ENCODE assay signal across 26 cellular contexts in the genomic region with DNA sequence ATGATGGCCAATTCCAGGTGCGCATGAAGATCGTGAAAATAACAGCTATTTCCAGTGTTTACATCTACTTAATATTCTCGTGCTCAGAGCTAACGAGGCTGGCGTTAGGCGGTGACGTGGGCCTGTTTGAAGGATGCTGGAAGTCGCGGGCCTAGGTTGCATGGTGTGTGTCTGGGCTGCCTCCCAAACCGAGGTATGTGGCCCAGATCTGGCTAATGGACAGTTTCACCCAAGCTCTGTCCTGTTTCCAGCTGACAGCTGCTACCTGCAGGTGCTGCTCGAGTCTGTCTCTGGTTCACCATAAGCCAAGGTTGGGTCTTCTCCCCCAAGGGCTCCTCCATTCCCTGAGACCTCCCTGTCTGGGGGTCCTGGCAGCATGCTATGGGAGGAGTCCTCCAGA. TPM values are rescaled to one million over a fixed set of nuclear protein-coding genes. Genes with fewer than 3 reads are reported as not detected.
DNase-seq lines count a peak whose midpoint lies in the region; ATAC-seq, FAIRE-seq and TF ChIP-seq lines count a peak whose summit lies in the region.
"Had no signal": no experiment of that assay in that cellular context is flagged by ENCODE, and none has a peak within 500 bp of the region (broad histone marks: within the 10 kb centered on the region; RNA-seq: fewer than 3 reads in every experiment).

No MANE protein-coding gene starts in this region.

- no peak for DNase-seq in A549 (ENCODE audit: low read depth in 1 of 2, low spot score in 1 of 2)
- peak; percentile 30 for DNase-seq in RPMI8226
- peak; percentile 58 for DNase-seq in cerebellum (ENCODE audit: low spot score)
- DNase-seq in osteoblast (ENCODE audit: insufficient read length, low spot score, missing footprints) = peak; percentile 42
- DNase-seq in NCI-H524 treated with DMSO at 0.1 percent for 48 hours (lab: John Stamatoyannopoulos, UW) = no peak
- DNase-seq in GM10248 (ENCODE audit: extremely low spot score) = no peak
- no peak for DNase-seq in WTC11 (ENCODE audit: low spot score)
- DNase-seq: ACHN; AML-193; BE2C; CD4-positive, alpha-beta T cell; CD8-positive, alpha-beta memory T cell; DMS53; DMS79 treated with DMSO at 0.1 percent for 48 hours; HFFc6 had no signal

- POLR2A ChIA-PET in A549 (lab: Yijun Ruan, JAX) (no interaction called here), GM10248 (lab: Yijun Ruan, JAX) (no interaction called here), WTC11 (lab: Charles Lee) (no interaction called here)

- H3K4me3 Mint-ChIP-seq in WTC11 = no peak overlapping the region
- H3K4me3 Mint-ChIP-seq: CD14-positive monocyte; CD4-positive, alpha-beta T cell; CD8-positive, alpha-beta memory T cell; GM23338; HFFc6 had no signal

- CTCF ChIA-PET in A549 (lab: Yijun Ruan, JAX) = interaction anchor here (0.8 to 22.3 kb wide), 11 partner anchors 8 to 572 kb away, joined by 3 to 572 read pairs (median 12); no protein-coding TSS in a partner anchor
- CTCF ChIA-PET in GM10248 (lab: Yijun Ruan, JAX) = no interaction called here
- CTCF ChIA-PET in WTC11 (lab: Charles Lee) = interaction anchor here (0.7 to 2.7 kb wide), 4 partner anchors 12 to 326 kb away, joined by 3 to 10 read pairs (median 8); no protein-coding TSS in a partner anchor

- H3K27ac Mint-ChIP-seq in WTC11 = no peak overlapping the region
- H3K27ac Mint-ChIP-seq: CD4-positive, alpha-beta T cell; CD8-positive, alpha-beta memory T cell; GM23338; HFFc6 had no signal

- ATAC-seq in A549 = no peak
- no peak for ATAC-seq in GM21786 (IDR thresholded peaks at IDR 0.05; ENCODE audit: unreplicated experiment)
- no peak for ATAC-seq in WTC11
- ATAC-seq: GM12878, GM23338 had no signal

- H3K9me3 Mint-ChIP-seq in WTC11 = peaks cover 3% of the 10 kb centered on the region; the same call in 1 of the 2 replicates
- H3K9me3 Mint-ChIP-seq: CD14-positive monocyte; CD4-positive, alpha-beta T cell; CD8-positive, alpha-beta memory T cell had no signal

- no peak for TF ChIP-seq EP300 in A549 (IDR thresholded peaks at IDR 0.05)

- H3K27me3 Mint-ChIP-seq in WTC11 (ENCODE audit: low read depth) = no peaks in the 10 kb centered on the region

- H3K4me1 ChIP-seq in A549 (peaks cover 4% of the 10 kb centered on the region; the same call in 1 of the 3 replicates), osteoblast (ENCODE audit: insufficient read depth, low read length) (no peaks in the 10 kb centered on the region)
- H3K4me1 ChIP-seq: HAP-1 had no signal

- no peaks in the 10 kb centered on the region for H3K36me3 ChIP-seq in osteoblast (ENCODE audit: insufficient read depth, low read length)
- H3K36me3 ChIP-seq: BE2C; BLaER1 treated with 17β-estradiol and CSF1 and Interleukin-3, amounts not matched to agents 10 nM and 100 nM; HAP-1 had no signal

- no peaks in the 10 kb centered on the region for H4K20me1 ChIP-seq in osteoblast (ENCODE audit: insufficient read depth, low read length)
- H4K20me1 ChIP-seq: BLaER1 treated with 17β-estradiol and CSF1 and Interleukin-3, amounts not matched to agents 10 nM and 100 nM had no signal

- H3K27ac ChIP-seq in A549 (no peak overlapping the region), osteoblast (ENCODE audit: low read depth, low read length) (no peak overlapping the region)
- H3K27ac ChIP-seq: 22Rv1; BLaER1 treated with 17β-estradiol and CSF1 and Interleukin-3, amounts not matched to agents 10 nM and 100 nM had no signal

- H3K36me3 Mint-ChIP-seq in WTC11 = peaks cover 3% of the 10 kb centered on the region; the same call in 1 of the 2 replicates
- H3K36me3 Mint-ChIP-seq: CD14-positive monocyte; CD8-positive, alpha-beta memory T cell had no signal

- no peak overlapping the region for H2AFZ ChIP-seq in osteoblast (ENCODE audit: low read length)
- H2AFZ ChIP-seq: GM23338 had no signal

- WGBS in A549 (ENCODE audit: missing lambda C conversion rate) = 40% methylated on average over 11 of the region's 11 CpGs

- H3K9me3 ChIP-seq in A549 = no peaks in the 10 kb centered on the region
- H3K9me3 ChIP-seq in osteoblast (ENCODE audit: low read depth, low read length) = no peaks in the 10 kb centered on the region
- H3K9me3 ChIP-seq: BE2C; BLaER1 treated with 17β-estradiol and CSF1 and Interleukin-3, amounts not matched to agents 10 nM and 100 nM; HAP-1 had no signal

- TF ChIP-seq RAD21 in A549 (conservative IDR thresholded peaks at IDR 0.05 in 1 of 2, IDR thresholded peaks at IDR 0.05 in 1 of 2) = no peak

- no peak overlapping the region for H3K4me3 ChIP-seq in A549
- H3K4me3 ChIP-seq in osteoblast (ENCODE audit: insufficient read depth, low read length) = no peak overlapping the region
- H3K4me3 ChIP-seq: BLaER1 treated with 17β-estradiol and CSF1 and Interleukin-3, amounts not matched to agents 10 nM and 100 nM; GM12878; GM23338; HAP-1 had no signal

- no peak for TF ChIP-seq CTCF in A549 (IDR thresholded peaks at IDR 0.05)
- TF ChIP-seq CTCF in osteoblast (IDR thresholded peaks at IDR 0.05; ENCODE audit: extremely low read depth, low read depth, low read length) = no peak
- no peak for TF ChIP-seq CTCF in GM10248 (IDR thresholded peaks at IDR 0.05; ENCODE audit: control extremely low read depth, extremely low read depth, low read depth, missing control alignments)
- no peak for TF ChIP-seq CTCF in WTC11 (IDR thresholded peaks at IDR 0.05)

- TF ChIP-seq POLR2A in A549 (IDR thresholded peaks at IDR 0.05; ENCODE audit: low read length) = no peak

- no peaks in the 10 kb centered on the region for H3K4me1 Mint-ChIP-seq in WTC11
- H3K4me1 Mint-ChIP-seq: CD14-positive monocyte; CD8-positive, alpha-beta memory T cell had no signal

- H3K4me2 ChIP-seq in A549 (no peak overlapping the region), osteoblast (ENCODE audit: insufficient read depth, low read length) (no peak overlapping the region)
- H3K4me2 ChIP-seq: BLaER1 treated with 17β-estradiol and CSF1 and Interleukin-3, amounts not matched to agents 10 nM and 100 nM; GM23338 had no signal

- no peaks in the 10 kb centered on the region for H3K79me2 ChIP-seq in osteoblast (ENCODE audit: insufficient read depth, low read length)

- peak; percentile 18 for FAIRE-seq in A549 (lab: Jason Lieb, UNC)
- FAIRE-seq: A204.1, D721Med, G401.6, GM12878, GM19239 had no signal

- H3K27me3 ChIP-seq in osteoblast (ENCODE audit: insufficient read depth, low read length) = peaks cover 7% of the 10 kb centered on the region
- H3K27me3 ChIP-seq: BE2C; BLaER1 treated with 17β-estradiol and CSF1 and Interleukin-3, amounts not matched to agents 10 nM and 100 nM had no signal

TF ChIP-seq in A549, 52 proteins besides CTCF, POLR2A, EP300 and RAD21 (continues in another document):
- TF ChIP-seq KDM5A (IDR thresholded peaks at IDR 0.05) (no peak), EHF (CRISPR knock-in tag; IDR thresholded peaks at IDR 0.05) (no peak), RARB (CRISPR knock-in tag; IDR thresholded peaks at IDR 0.05) (no peak), ZSCAN20 (CRISPR knock-in tag; IDR thresholded peaks at IDR 0.05) (no peak), HOXB13 (CRISPR knock-in tag; IDR thresholded peaks at IDR 0.05; ENCODE audit: low read depth) (no peak), FOXS1 (CRISPR knock-in tag; IDR thresholded peaks at IDR 0.05) (no peak), NR3C1 (IDR thresholded peaks at IDR 0.05) (no peak), NFE2L2 (conservative IDR thresholded peaks at IDR 0.05; ENCODE audit: low read length) (no peak), HDAC2 (IDR thresholded peaks at IDR 0.05) (no peak), POLR2AphosphoS2 (conservative IDR thresholded peaks at IDR 0.05; ENCODE audit: low read length) (no peak), JUNB (IDR thresholded peaks at IDR 0.05) (no peak)
- TF ChIP-seq, protein P1, sequence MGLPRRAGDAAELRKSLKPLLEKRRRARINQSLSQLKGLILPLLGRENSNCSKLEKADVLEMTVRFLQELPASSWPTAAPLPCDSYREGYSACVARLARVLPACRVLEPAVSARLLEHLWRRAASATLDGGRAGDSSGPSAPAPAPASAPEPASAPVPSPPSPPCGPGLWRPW (IDR thresholded peaks at IDR 0.05) = no peak

TF ChIP-seq in WTC11, 78 proteins besides CTCF, POLR2A, EP300 and RAD21 (continues in another document):
- TF ChIP-seq, protein P2, sequence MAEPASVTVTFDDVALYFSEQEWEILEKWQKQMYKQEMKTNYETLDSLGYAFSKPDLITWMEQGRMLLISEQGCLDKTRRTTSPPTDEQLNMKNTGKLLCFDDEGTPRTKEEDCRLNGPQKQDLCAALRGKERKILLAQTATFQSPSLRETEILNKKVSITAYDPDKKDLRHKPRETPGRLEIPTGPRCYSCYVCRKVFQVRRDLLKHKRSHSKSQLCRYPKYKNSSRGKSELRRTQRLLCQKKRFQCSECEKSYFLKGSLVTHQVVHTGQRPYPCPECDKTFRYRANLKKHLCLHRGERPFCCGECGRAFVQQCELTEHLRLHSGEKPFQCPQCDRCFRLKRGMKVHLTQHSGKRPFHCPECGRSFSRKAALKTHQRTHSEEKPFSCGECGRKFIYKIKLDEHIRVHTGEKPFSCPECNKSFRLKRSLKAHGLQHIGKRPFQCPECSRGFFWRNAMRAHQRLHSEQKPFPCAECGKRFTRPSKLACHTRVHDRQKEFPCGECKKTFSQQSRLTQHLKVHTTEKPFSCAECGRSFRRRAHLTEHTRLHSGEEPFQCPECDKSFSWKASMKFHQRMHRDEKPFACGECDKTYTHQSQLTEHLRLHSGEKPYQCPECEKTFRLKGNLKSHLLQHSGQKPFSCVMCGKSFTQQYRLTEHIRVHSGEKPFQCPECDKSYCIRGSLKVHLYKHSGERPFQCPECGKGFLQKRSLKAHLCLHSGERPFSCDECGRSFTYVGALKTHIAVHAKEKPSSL (CRISPR knock-in tag; conservative IDR thresholded peaks at IDR 0.05) = no peak
- TF ChIP-seq GRHL2 (CRISPR knock-in tag; IDR thresholded peaks at IDR 0.05; ENCODE audit: insufficient replicate concordance, severe bottlenecking) (no peak), ZNF121 (CRISPR knock-in tag; IDR thresholded peaks at IDR 0.05) (no peak), RORB (CRISPR knock-in tag; IDR thresholded peaks at IDR 0.05) (no peak)
- TF ChIP-seq, protein P3, sequence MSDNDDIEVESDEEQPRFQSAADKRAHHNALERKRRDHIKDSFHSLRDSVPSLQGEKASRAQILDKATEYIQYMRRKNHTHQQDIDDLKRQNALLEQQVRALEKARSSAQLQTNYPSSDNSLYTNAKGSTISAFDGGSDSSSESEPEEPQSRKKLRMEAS (CRISPR knock-in tag; IDR thresholded peaks at IDR 0.05) = no peak

RNA-seq across cellular contexts. Expression of a gene that starts 40.5 kb away (rescaled TPM):
- polyA plus RNA-seq in A549 (2011; rRNA removed) (54.0 and 55.7 TPM in 2 replicates), A549 (2017; fragmentation: RNase III; extraction: RNeasy Plus Mini Kit Qiagen cat#74134 plus additional on column Dnase treatment) (53.4 to 56.5 TPM (median 55.7 TPM) in 3 replicates)
- polyA plus RNA-seq in A549 (2012; cell fraction: cytosol; rRNA removed) = 122 and 161 TPM in 2 replicates
- 266 and 321 TPM in 2 replicates for polyA plus RNA-seq in A549 (2012; cell fraction: nucleus; rRNA removed)
- polyA minus RNA-seq in A549 (2011; rRNA and poly(A)+ RNA removed) = 48.2 and 48.5 TPM in 2 replicates
- total RNA-seq in cerebellum (65.0 TPM), osteoblast (39.5 and 55.7 TPM in 2 replicates), WTC11 (2021) (32.7 to 41.5 TPM (median 35.5 TPM) in 3 replicates)
- total RNA-seq: GM12878 had no signal
- polyA plus RNA-seq: GM12878 had no signal

Comparison
In these comparisons a context has a peak if more than half of its experiments do, and no peak if none do; other contexts are left out.
1. DNase-seq: peak in RPMI8226 (single experiment), cerebellum (single experiment) and osteoblast (single experiment); none in A549 (0 of 2), NCI-H524 treated with DMSO at 0.1 percent for 48 hours (single experiment), GM10248 (single experiment) and WTC11 (single experiment).